ENCODE assay signal across 16 cellular contexts in the genomic region with DNA sequence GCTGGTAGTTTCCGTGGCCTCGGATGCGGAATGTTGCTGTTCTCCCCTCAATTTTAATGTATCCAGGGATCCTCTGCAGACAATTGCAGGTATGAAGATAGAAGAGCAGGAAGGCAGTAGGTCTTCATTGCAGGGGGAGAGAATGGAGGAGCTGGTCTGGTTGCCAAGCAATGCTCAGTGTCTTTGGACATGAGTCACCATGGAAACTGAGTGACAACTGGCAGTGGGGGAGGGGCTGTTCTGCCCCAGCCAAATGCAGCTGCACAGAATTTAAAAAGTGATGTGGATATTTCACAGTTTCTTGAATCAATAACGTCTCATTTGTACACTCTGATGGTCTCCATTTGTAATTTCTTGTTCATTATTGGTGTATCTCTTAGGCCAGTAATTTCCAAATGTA. TPM values are rescaled to one million over a fixed set of nuclear protein-coding genes. Genes with fewer than 3 reads are reported as not detected.
"Had no signal": no experiment of that assay in that cellular context is flagged by ENCODE, and none has a peak within 500 bp of the region (broad histone marks: within the 10 kb centered on the region; RNA-seq: fewer than 3 reads in every experiment).

No MANE protein-coding gene starts in this region.

- H3K4me1 ChIP-seq: ascending aorta, gastrocnemius medialis had no signal

- H3K36me3 ChIP-seq: ascending aorta, gastrocnemius medialis had no signal

- H3K9me3 ChIP-seq: gastrocnemius medialis had no signal

- H3K4me3 Mint-ChIP-seq: natural killer cell treated with Interleukin-12 subunit alpha and Interleukin-12 subunit beta and Interleukin-15 and Interleukin-18, amount 100 ng/mL, for 72 hours; stimulated activated naive B cell treated with anti-CD40 and anti-IgM and Interleukin-4, amounts not matched to agents 10 μg/mL and 1 μg/mL and 100 μg/mL, for 72 hours; T-cell had no signal

- H3K27ac ChIP-seq: ascending aorta, gastrocnemius medialis had no signal

- H3K4me1 Mint-ChIP-seq: stimulated activated naive B cell treated with anti-CD40 and anti-IgM and Interleukin-4, amounts not matched to agents 10 μg/mL and 1 μg/mL and 100 μg/mL, for 72 hours; T-cell had no signal

- H3K27me3 ChIP-seq: ascending aorta, gastrocnemius medialis had no signal

- H3K4me3 ChIP-seq: ascending aorta, gastrocnemius medialis had no signal

- DNase-seq: activated CD4-positive, alpha-beta T cell treated with anti-CD3 and anti-CD28 coated beads, Interleukin-2, amount 50 U/mL, for 1 hour; activated CD8-positive, alpha-beta memory T cell treated with anti-CD3 and anti-CD28 coated beads for 24 hours; activated naive CD4-positive, alpha-beta T cell treated with Interleukin-2 at 50 U/mL for 16 hours; erythroblast; gastrocnemius medialis; kidney; left ventricle myocardium superior; mesenchymal stem cell; stimulated activated CD4-positive, alpha-beta T cell treated with anti-CD3 and anti-CD28 coated beads, Interleukin-2, amount 100 ng/mL, for 48 hours; stimulated activated naive B cell treated with anti-CD40 and anti-IgM and Interleukin-4, amounts not matched to agents 10 μg/mL and 1 μg/mL and 100 μg/mL, for 72 hours; T-cell; T-helper 9 cell; trophoblast cell had no signal

- H3K27me3 Mint-ChIP-seq: natural killer cell treated with Interleukin-12 subunit alpha and Interleukin-12 subunit beta and Interleukin-15 and Interleukin-18, amount 100 ng/mL, for 72 hours; T-cell had no signal

- H3K27ac Mint-ChIP-seq: natural killer cell treated with Interleukin-12 subunit alpha and Interleukin-12 subunit beta and Interleukin-15 and Interleukin-18, amount 100 ng/mL, for 72 hours; stimulated activated naive B cell treated with anti-CD40 and anti-IgM and Interleukin-4, amounts not matched to agents 10 μg/mL and 1 μg/mL and 100 μg/mL, for 72 hours; T-cell had no signal

RNA-seq across cellular contexts. Expression of a gene that starts 56.2 kb away (rescaled TPM):
- total RNA-seq: chondrocyte had no signal
